In genomic region chr9:37922391-37923120, GRCh38 we compare ENCODE assay signal across 14 cellular contexts. TPM values are rescaled to one million over a fixed set of nuclear protein-coding genes. Genes with fewer than 3 reads are reported as not detected.
DNase-seq lines count a peak whose midpoint lies in the region; ATAC-seq and TF ChIP-seq lines count a peak whose summit lies in the region.
"Had no signal": no experiment of that assay in that cellular context is flagged by ENCODE, and none has a peak within 500 bp of the region (broad histone marks: within the 10 kb centered on the region; RNA-seq: fewer than 3 reads in every experiment).

No MANE protein-coding gene starts in this region.

- H3K4me1 ChIP-seq in heart left ventricle (peaks cover 0 to 42% (median 19%) of the 10 kb centered on the region in 12 donors), neuronal stem cell (ENCODE audit: control insufficient read depth in 2 of 2, insufficient read depth in 1 of 2, low read depth in 1 of 2, low read length in 2 of 2) (peaks cover 19 to 34% of the 10 kb centered on the region in 2 donors)

- H3K27me3 Mint-ChIP-seq in brain: no peaks in the 10 kb centered on the region
- no peaks in the 10 kb centered on the region for H3K27me3 Mint-ChIP-seq in activated naive CD8-positive, alpha-beta T cell treated with anti-CD3 and anti-CD28 coated beads, Interleukin-2, amount 50 U/mL, for 24 hours
- H3K27me3 Mint-ChIP-seq: naive thymus-derived CD4-positive, alpha-beta T cell; stimulated activated naive B cell treated with anti-CD40 and anti-IgM and Interleukin-4, amounts not matched to agents 10 μg/mL and 1 μg/mL and 100 μg/mL, for 72 hours had no signal

- DNase-seq in HUDEP-2 (lab: John Stamatoyannopoulos, UW; ENCODE audit: unreplicated experiment in 76 of 76) (peak in 74 of 76 experiments; percentile 19 to 86 (median 67)), heart left ventricle (peak in 4 of 5 donors; percentile 48 to 78 (median 60)), neuronal stem cell (ENCODE audit: low spot score) (no peak), NCI-H1436 (lab: John Stamatoyannopoulos, UW) (no peak), GDM1 (lab: John Stamatoyannopoulos, UW) (no peak)
- no peak for DNase-seq in activated naive CD8-positive, alpha-beta T cell treated with anti-CD3 and anti-CD28 coated beads, Interleukin-2, amount 50 U/mL, for 24 hours
- DNase-seq: activated naive CD4-positive, alpha-beta T cell treated with anti-CD3 and anti-CD28 coated beads, Interleukin-2, amount 50 U/mL, for 16 hours; kidney; naive thymus-derived CD4-positive, alpha-beta T cell; NCI-H1048; stimulated activated naive B cell treated with anti-CD40 and anti-IgM and Interleukin-4, amounts not matched to agents 10 μg/mL and 1 μg/mL and 100 μg/mL, for 72 hours had no signal

- no peak overlapping the region for H3K4me2 ChIP-seq in neuronal stem cell (ENCODE audit: insufficient read depth, low read length, poor library complexity, severe bottlenecking)

- H3K9me3 ChIP-seq in heart left ventricle (no peaks in the 10 kb centered on the region), neuronal stem cell (replicated peaks in 1 of 2; ENCODE audit: control insufficient read depth in 2 of 2, insufficient read depth in 1 of 2, low read depth in 1 of 2, low read length in 2 of 2) (no peaks in the 10 kb centered on the region)

- peaks cover 6% of the 10 kb centered on the region for H3K36me3 Mint-ChIP-seq in brain
- H3K36me3 Mint-ChIP-seq in activated naive CD8-positive, alpha-beta T cell treated with anti-CD3 and anti-CD28 coated beads, Interleukin-2, amount 50 U/mL, for 24 hours (ENCODE audit: low read depth): no peaks in the 10 kb centered on the region
- H3K36me3 Mint-ChIP-seq: naive thymus-derived CD4-positive, alpha-beta T cell; stimulated activated naive B cell treated with anti-CD40 and anti-IgM and Interleukin-4, amounts not matched to agents 10 μg/mL and 1 μg/mL and 100 μg/mL, for 72 hours had no signal

- WGBS in heart left ventricle, 4 donors: 51 to 56% (median 55%) methylated on average over 12 to 13 of the region's 13 CpGs
- no CpG with 5 or more reads among the region's 13 CpGs for WGBS in neuronal stem cell (ENCODE audit: extremely low coverage in 2 of 2, insufficient read length in 2 of 2, insufficient replicate concordance in 1 of 2), 2 donors

- H2BK12ac ChIP-seq in neuronal stem cell (ENCODE audit: low read length): no peak overlapping the region

- H3K9me3 Mint-ChIP-seq in brain: peaks cover 0 to 2% (median 0%) of the 10 kb centered on the region in 5 experiments
- no peaks in the 10 kb centered on the region for H3K9me3 Mint-ChIP-seq in activated naive CD8-positive, alpha-beta T cell treated with anti-CD3 and anti-CD28 coated beads, Interleukin-2, amount 50 U/mL, for 24 hours
- H3K9me3 Mint-ChIP-seq: naive thymus-derived CD4-positive, alpha-beta T cell; stimulated activated naive B cell treated with anti-CD40 and anti-IgM and Interleukin-4, amounts not matched to agents 10 μg/mL and 1 μg/mL and 100 μg/mL, for 72 hours had no signal

- peak overlapping the region; percentile 37 for H2AFZ ChIP-seq in neuronal stem cell (ENCODE audit: low read length)

- no peaks in the 10 kb centered on the region for H3K79me1 ChIP-seq in neuronal stem cell (ENCODE audit: low read depth, low read length)

- peak overlapping the region; percentile 42 for H2BK15ac ChIP-seq in neuronal stem cell (ENCODE audit: low read length)

- H3K4ac ChIP-seq in neuronal stem cell (ENCODE audit: low read length): no peak overlapping the region

- peak overlapping the region; percentile 74 for H4K8ac ChIP-seq in neuronal stem cell (ENCODE audit: low read depth, low read length)

- peak overlapping the region; percentile 39 for H2BK120ac ChIP-seq in neuronal stem cell (ENCODE audit: low read depth, low read length)

- H4K91ac ChIP-seq in neuronal stem cell (ENCODE audit: low read depth, low read length, poor library complexity): no peak overlapping the region

- H3K4me1 Mint-ChIP-seq in brain: peaks cover 100% of the 10 kb centered on the region
- no peaks in the 10 kb centered on the region for H3K4me1 Mint-ChIP-seq in activated naive CD8-positive, alpha-beta T cell treated with anti-CD3 and anti-CD28 coated beads, Interleukin-2, amount 50 U/mL, for 24 hours

- intact Hi-C loops in heart left ventricle (cut with DNase I): loop anchor here in 4 of 10 donors (5.0 to 10.0 kb wide), 5 partner anchors 40 to 145 kb away; partner anchors contain the start of gene SHB (in 1 of the 4)

- H3K4me3 Mint-ChIP-seq in brain: no peak overlapping the region
- H3K4me3 Mint-ChIP-seq in activated naive CD8-positive, alpha-beta T cell treated with anti-CD3 and anti-CD28 coated beads, Interleukin-2, amount 50 U/mL, for 24 hours: no peak overlapping the region
- H3K4me3 Mint-ChIP-seq: naive thymus-derived CD4-positive, alpha-beta T cell; stimulated activated naive B cell treated with anti-CD40 and anti-IgM and Interleukin-4, amounts not matched to agents 10 μg/mL and 1 μg/mL and 100 μg/mL, for 72 hours had no signal

- H3K9ac ChIP-seq in neuronal stem cell (ENCODE audit: low read depth, low read length, poor library complexity): no peak overlapping the region

- peak overlapping the region; percentile 0 for H2BK5ac ChIP-seq in neuronal stem cell (ENCODE audit: low read length)

- TF ChIP-seq CTCF in brain (conservative IDR thresholded peaks at IDR 0.05) (no peak), heart left ventricle (IDR thresholded peaks at IDR 0.05) (no peak)

- no peak for TF ChIP-seq POLR2A in heart left ventricle (IDR thresholded peaks at IDR 0.05)

- H3K27me3 ChIP-seq in heart left ventricle (no peaks in the 10 kb centered on the region), neuronal stem cell (ENCODE audit: control insufficient read depth in 3 of 3, insufficient read depth in 3 of 3, low read depth in 1 of 3, low read length in 3 of 3) (no peaks in the 10 kb centered on the region)

- no peak overlapping the region for H3K14ac ChIP-seq in neuronal stem cell (ENCODE audit: low read length)

- H3K23ac ChIP-seq in neuronal stem cell (ENCODE audit: low read depth, low read length, poor library complexity): peak overlapping the region; percentile 57

- H3K4me3 ChIP-seq in heart left ventricle (no peak overlapping the region), neuronal stem cell (ENCODE audit: low read length in 2 of 2) (peak overlapping the region in 1 of 2 donors; percentile 18)

- peak overlapping the region; percentile 44 to 97 (median 94) for H3K27ac Mint-ChIP-seq in brain
- no peak overlapping the region for H3K27ac Mint-ChIP-seq in activated naive CD8-positive, alpha-beta T cell treated with anti-CD3 and anti-CD28 coated beads, Interleukin-2, amount 50 U/mL, for 24 hours
- H3K27ac Mint-ChIP-seq: naive thymus-derived CD4-positive, alpha-beta T cell; stimulated activated naive B cell treated with anti-CD40 and anti-IgM and Interleukin-4, amounts not matched to agents 10 μg/mL and 1 μg/mL and 100 μg/mL, for 72 hours had no signal

- H3K27ac ChIP-seq in heart left ventricle (peak overlapping the region in 7 of 12 donors; percentile 23 to 74 (median 54)), neuronal stem cell (replicated peaks; ENCODE audit: low read length) (no peak overlapping the region)

- H3K36me3 ChIP-seq in heart left ventricle (peaks cover 0 to 17% (median 2%) of the 10 kb centered on the region in 9 donors), neuronal stem cell (replicated peaks in 1 of 2; ENCODE audit: control insufficient read depth in 2 of 2, insufficient read depth in 2 of 2, low read length in 2 of 2) (no peaks in the 10 kb centered on the region)

- ATAC-seq in heart left ventricle (peak; percentile 84 to 91 (median 86)), HG02884 (IDR thresholded peaks at IDR 0.05; ENCODE audit: unreplicated experiment) (no peak)
- ATAC-seq in activated naive CD8-positive, alpha-beta T cell treated with anti-CD3 and anti-CD28 coated beads, Interleukin-2, amount 50 U/mL, for 24 hours: no peak
- ATAC-seq: naive thymus-derived CD4-positive, alpha-beta T cell; sciatic nerve; stimulated activated naive B cell treated with anti-CD40 and anti-IgM and Interleukin-4, amounts not matched to agents 10 μg/mL and 1 μg/mL and 100 μg/mL, for 72 hours had no signal

- peak overlapping the region; percentile 85 for H2AK5ac ChIP-seq in neuronal stem cell (ENCODE audit: low read depth, low read length)

- peak overlapping the region; percentile 69 for H3K18ac ChIP-seq in neuronal stem cell (ENCODE audit: low read length)

RNA-seq across cellular contexts. Expression of gene SLC25A51, which starts 18.6 kb away (rescaled TPM):
- 11.5 TPM for polyA plus RNA-seq in brain (ENCODE audit: insufficient read depth, low read depth, low replicate concordance)
- total RNA-seq in heart left ventricle: 10 to 100 TPM; 18.9 to 27.6 (median 22.9) TPM
- 10 to 100 TPM in 1 of 2 donors, 1 to 10 TPM in 1; 8.6 to 16.1 TPM for polyA plus RNA-seq in heart left ventricle
- polyA plus RNA-seq in neuronal stem cell (2013, experiment 1 of 2): 16.4 TPM
- polyA plus RNA-seq in neuronal stem cell (2013, experiment 2 of 2): 16.6 TPM

Comparison
In these comparisons a context has a peak if more than half of its experiments do, and no peak if none do; other contexts are left out.
1. DNase-seq: peak in HUDEP-2 (74 of 76) and heart left ventricle (4 of 5); none in neuronal stem cell (single experiment), NCI-H1436 (single experiment), activated naive CD8-positive, alpha-beta T cell treated with anti-CD3 and anti-CD28 coated beads, Interleukin-2, amount 50 U/mL, for 24 hours (single experiment) and GDM1 (single experiment).
2. ATAC-seq: peak in heart left ventricle (4 of 4); none in activated naive CD8-positive, alpha-beta T cell treated with anti-CD3 and anti-CD28 coated beads, Interleukin-2, amount 50 U/mL, for 24 hours (single experiment) and HG02884 (single experiment).